In the genomic region with DNA sequence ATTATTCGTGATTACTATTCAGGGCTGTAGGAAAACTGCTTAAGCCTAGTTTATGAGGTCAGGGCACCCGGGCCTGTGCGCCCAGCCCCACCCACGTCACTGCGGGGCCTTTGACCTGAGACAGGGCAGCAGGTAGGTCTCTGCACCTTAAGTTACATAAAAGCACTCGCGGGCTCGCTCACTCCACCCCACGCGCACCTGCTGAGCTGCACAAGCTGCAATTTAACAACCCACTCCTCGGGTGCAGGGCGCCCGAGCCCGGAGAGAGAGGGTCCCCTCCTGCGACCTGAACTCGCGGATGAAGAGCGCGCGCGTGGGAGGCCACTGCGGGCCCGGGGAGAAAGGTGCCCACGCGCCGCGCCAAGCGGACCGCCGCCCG, we compare ENCODE assay signal across 8 cellular contexts. TPM values are rescaled to one million over a fixed set of nuclear protein-coding genes. Genes with fewer than 3 reads are reported as not detected.
DNase-seq lines count a peak whose midpoint lies in the region; ATAC-seq and TF ChIP-seq lines count a peak whose summit lies in the region.

No MANE protein-coding gene starts in this region.

- H3K36me3 ChIP-seq in adipocyte (ENCODE audit: control insufficient read depth, insufficient read depth, low read length, severe bottlenecking) (peaks cover 23% of the 10 kb centered on the region), liver (ENCODE audit: control insufficient read depth in 4 of 4, insufficient read depth in 3 of 4, low read depth in 1 of 4, low read length in 3 of 4) (peaks cover 5 to 22% (median 19%) of the 10 kb centered on the region in 4 donors), thoracic aorta (peaks cover 6% of the 10 kb centered on the region)

- H3K9me3 ChIP-seq in adipocyte (ENCODE audit: control insufficient read depth, low read length) (no peaks in the 10 kb centered on the region), liver (ENCODE audit: control insufficient read depth in 4 of 4, low read length in 3 of 4) (no peaks in the 10 kb centered on the region), thoracic aorta (no peaks in the 10 kb centered on the region)

- H3K4me3 ChIP-seq in adipocyte (ENCODE audit: low read length) (peak overlapping the region; percentile 91), liver (ENCODE audit: low read depth in 1 of 3, low read length in 3 of 3) (peak overlapping the region; percentile 70 to 97 (median 71)), thoracic aorta (peak overlapping the region; percentile 85)

- peak overlapping the region in 1 of 2 donors; percentile 47 for H3K27ac ChIP-seq in liver (ENCODE audit: low read depth in 1 of 2, low read length in 2 of 2)
- no peak overlapping the region for H3K27ac ChIP-seq in thoracic aorta

- peaks cover 16% of the 10 kb centered on the region for H3K4me1 ChIP-seq in adipocyte (ENCODE audit: control insufficient read depth, insufficient read depth, low read length)
- peaks cover 0 to 15% (median 8%) of the 10 kb centered on the region in 4 donors for H3K4me1 ChIP-seq in liver (ENCODE audit: control insufficient read depth in 4 of 4, insufficient read depth in 4 of 4, low read length in 3 of 4)
- H3K4me1 ChIP-seq in thoracic aorta (ENCODE audit: control insufficient read depth in 1 of 2, low read depth in 2 of 2): peaks cover 9 to 12% of the 10 kb centered on the region in 2 donors

- H3K27me3 ChIP-seq in adipocyte (replicated peaks; ENCODE audit: control insufficient read depth, insufficient read depth, low read length) (no peaks in the 10 kb centered on the region), liver (ENCODE audit: control insufficient read depth in 4 of 4, insufficient read depth in 4 of 4, low read length in 3 of 4) (no peaks in the 10 kb centered on the region), thoracic aorta (replicated peaks; ENCODE audit: insufficient read depth) (peaks cover 7% of the 10 kb centered on the region)

- WGBS in liver: under 1% methylated on average over 31 of the region's 31 CpGs

- TF ChIP-seq CTCF in liver (IDR thresholded peaks at IDR 0.05; ENCODE audit: low read depth, low read length, missing input control) (no peak), thoracic aorta (IDR thresholded peaks at IDR 0.05) (no peak)

- peak; percentile 15 for DNase-seq in NCI-H748 (lab: John Stamatoyannopoulos, UW; ENCODE audit: unreplicated experiment)
- DNase-seq in NCI-H748 treated with DMSO at 0.1 percent for 48 hours (lab: John Stamatoyannopoulos, UW): no peak
- no peak for DNase-seq in adipocyte (ENCODE audit: low read depth)
- no peak for DNase-seq in thoracic aorta (ENCODE audit: low spot score)
- DNase-seq in hippocampal formation (lab: John Stamatoyannopoulos, UW): no peak

- H3K9ac ChIP-seq in adipocyte (ENCODE audit: low read length) (peak overlapping the region; percentile 92), liver (ENCODE audit: low read depth in 1 of 2, low read length in 2 of 2) (peak overlapping the region; percentile 2 to 64)

- TF ChIP-seq RAD21 in liver (IDR thresholded peaks at IDR 0.05): no peak

- ATAC-seq in HG03342 (IDR thresholded peaks at IDR 0.05; ENCODE audit: unreplicated experiment) (peak; percentile 32), thoracic aorta (ENCODE audit: insufficient number of reproducible peaks, low FRiP score, low read depth) (no peak), GM19324 (IDR thresholded peaks at IDR 0.05; ENCODE audit: low FRiP score, unreplicated experiment) (no peak)

TF ChIP-seq in liver, 16 proteins besides CTCF, POLR2A, EP300 and RAD21:
- TF ChIP-seq NR2F2 (IDR thresholded peaks at IDR 0.05) (no peak), RXRA (IDR thresholded peaks at IDR 0.05) (peak; percentile 53 to 56), JUND (IDR thresholded peaks at IDR 0.05) (no peak), YY1 (IDR thresholded peaks at IDR 0.05) (no peak), HNF4G (IDR thresholded peaks at IDR 0.05) (no peak), HNF4A (conservative IDR thresholded peaks at IDR 0.05) (peak; percentile 33), FOXA1 (IDR thresholded peaks at IDR 0.05) (no peak)
- TF ChIP-seq, protein P1, sequence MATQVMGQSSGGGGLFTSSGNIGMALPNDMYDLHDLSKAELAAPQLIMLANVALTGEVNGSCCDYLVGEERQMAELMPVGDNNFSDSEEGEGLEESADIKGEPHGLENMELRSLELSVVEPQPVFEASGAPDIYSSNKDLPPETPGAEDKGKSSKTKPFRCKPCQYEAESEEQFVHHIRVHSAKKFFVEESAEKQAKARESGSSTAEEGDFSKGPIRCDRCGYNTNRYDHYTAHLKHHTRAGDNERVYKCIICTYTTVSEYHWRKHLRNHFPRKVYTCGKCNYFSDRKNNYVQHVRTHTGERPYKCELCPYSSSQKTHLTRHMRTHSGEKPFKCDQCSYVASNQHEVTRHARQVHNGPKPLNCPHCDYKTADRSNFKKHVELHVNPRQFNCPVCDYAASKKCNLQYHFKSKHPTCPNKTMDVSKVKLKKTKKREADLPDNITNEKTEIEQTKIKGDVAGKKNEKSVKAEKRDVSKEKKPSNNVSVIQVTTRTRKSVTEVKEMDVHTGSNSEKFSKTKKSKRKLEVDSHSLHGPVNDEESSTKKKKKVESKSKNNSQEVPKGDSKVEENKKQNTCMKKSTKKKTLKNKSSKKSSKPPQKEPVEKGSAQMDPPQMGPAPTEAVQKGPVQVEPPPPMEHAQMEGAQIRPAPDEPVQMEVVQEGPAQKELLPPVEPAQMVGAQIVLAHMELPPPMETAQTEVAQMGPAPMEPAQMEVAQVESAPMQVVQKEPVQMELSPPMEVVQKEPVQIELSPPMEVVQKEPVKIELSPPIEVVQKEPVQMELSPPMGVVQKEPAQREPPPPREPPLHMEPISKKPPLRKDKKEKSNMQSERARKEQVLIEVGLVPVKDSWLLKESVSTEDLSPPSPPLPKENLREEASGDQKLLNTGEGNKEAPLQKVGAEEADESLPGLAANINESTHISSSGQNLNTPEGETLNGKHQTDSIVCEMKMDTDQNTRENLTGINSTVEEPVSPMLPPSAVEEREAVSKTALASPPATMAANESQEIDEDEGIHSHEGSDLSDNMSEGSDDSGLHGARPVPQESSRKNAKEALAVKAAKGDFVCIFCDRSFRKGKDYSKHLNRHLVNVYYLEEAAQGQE (IDR thresholded peaks at IDR 0.05): no peak

RNA-seq across cellular contexts. Expression of gene ICMT, which starts 0.5 kb away (rescaled TPM):
- total RNA-seq in liver (10 to 100 TPM; 26.8 to 38.2 TPM), thoracic aorta (10 to 100 TPM; 65.3 to 90.0 TPM)
- 10 to 100 TPM in 1 of 2 donors, 1 to 10 TPM in 1; 7.1 to 16.8 TPM for polyA plus RNA-seq in liver

RNA-seq across cellular contexts. Expression of gene HES3, which starts 8.7 kb away (rescaled TPM):
- total RNA-seq in liver (not detected), thoracic aorta (not detected)
- polyA plus RNA-seq in liver: not detected

RNA-seq across cellular contexts. Expression of gene GPR153, which starts 25.6 kb away (rescaled TPM):
- 1 to 10 TPM in 1 of 2 donors, under 1 TPM in 1; 0.37 to 5.9 TPM for total RNA-seq in liver
- polyA plus RNA-seq in liver: 1 to 10 TPM; 2.2 to 3.3 TPM
- total RNA-seq in thoracic aorta: 1 to 10 TPM; 4.6 to 4.7 TPM

RNA-seq across cellular contexts. Expression of gene RNF207, which starts 29.4 kb away (rescaled TPM):
- total RNA-seq in liver: 10 to 100 TPM in 1 of 2 donors, 1 to 10 TPM in 1; 7.6 to 13.7 TPM
- 1 to 10 TPM; 3.3 to 4.0 TPM for polyA plus RNA-seq in liver
- total RNA-seq in thoracic aorta: 10 to 100 TPM; 30.5 to 50.1 TPM

RNA-seq across cellular contexts. Expression of gene RPL22, which starts 35.9 kb away (rescaled TPM):
- total RNA-seq in liver (10 to 100 TPM; 38.9 to 77.9 TPM), thoracic aorta (100 to 1,000 TPM in 1 of 2 donors, 10 to 100 TPM in 1; 80.4 to 130 TPM)
- 100 to 1,000 TPM in 1 of 2 donors, 10 to 100 TPM in 1; 76.7 to 105 TPM for polyA plus RNA-seq in liver
